Comparison of ENCODE assay signal across 9 cellular contexts in the genomic region with DNA sequence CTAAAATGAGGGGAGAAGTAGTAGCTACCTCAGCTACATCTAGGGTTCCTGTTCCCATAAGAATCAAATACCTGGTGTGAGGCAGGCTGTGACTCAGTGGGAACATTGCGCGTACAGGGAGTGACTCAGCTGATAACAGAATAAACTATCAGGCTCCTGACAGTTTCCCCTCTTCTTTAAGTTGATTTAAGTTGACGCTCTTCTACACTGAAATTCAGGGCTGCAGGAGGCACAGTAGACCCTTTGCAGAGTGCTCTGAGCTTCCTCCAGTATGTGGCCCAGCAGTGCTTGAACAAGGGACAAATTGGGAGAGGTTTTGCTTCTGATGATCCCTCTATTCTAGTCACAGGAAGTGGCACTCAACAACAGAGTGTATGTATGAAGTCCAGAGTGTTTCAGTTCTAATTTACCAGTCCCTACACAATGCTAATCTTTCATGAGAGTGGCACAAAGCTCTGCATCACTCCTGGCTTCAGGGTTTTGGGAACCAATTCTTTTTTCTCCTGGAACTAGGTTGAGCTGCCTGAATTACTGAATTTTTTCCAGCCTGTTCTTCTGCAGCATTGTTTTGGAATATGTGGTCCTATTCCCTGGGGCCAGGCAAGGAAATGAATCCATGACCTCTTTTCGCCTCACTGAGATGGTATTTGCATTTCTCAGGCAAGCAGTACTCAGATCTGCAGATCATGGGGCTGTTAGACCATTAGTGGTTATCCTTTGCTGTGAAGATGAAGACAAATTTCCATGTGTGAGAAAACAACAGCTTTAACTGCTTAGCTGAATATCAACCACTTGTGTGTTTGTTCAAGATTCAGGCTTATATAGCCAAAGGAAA. TPM values are rescaled to one million over a fixed set of nuclear protein-coding genes. Genes with fewer than 3 reads are reported as not detected.
DNase-seq lines count a peak whose midpoint lies in the region; ATAC-seq and TF ChIP-seq lines count a peak whose summit lies in the region.
"Had no signal": no experiment of that assay in that cellular context is flagged by ENCODE, and none has a peak within 500 bp of the region (broad histone marks: within the 10 kb centered on the region; RNA-seq: fewer than 3 reads in every experiment).

No MANE protein-coding gene starts in this region.

- no peaks in the 10 kb centered on the region for H3K27me3 ChIP-seq in SJSA1 (replicated peaks)

- ATAC-seq in stimulated activated naive CD8-positive, alpha-beta T cell treated with anti-CD3 and anti-CD28 coated beads, Interleukin-15, amount 100 ng/mL, for 72 hours, result peak; percentile 36

- no peaks in the 10 kb centered on the region for H3K36me3 ChIP-seq in SJSA1

- no peak for TF ChIP-seq CTCF in fibroblast of the aortic adventitia (IDR thresholded peaks at IDR 0.05; ENCODE audit: insufficient read depth, low read length)

- H3K4me1 Mint-ChIP-seq in activated naive CD4-positive, alpha-beta T cell treated with anti-CD3 and anti-CD28 coated beads for 36 hours (ENCODE audit: low read depth), result peaks cover 62% of the 10 kb centered on the region
- peaks cover 64% of the 10 kb centered on the region for H3K4me1 Mint-ChIP-seq in stimulated activated naive CD8-positive, alpha-beta T cell treated with anti-CD3 and anti-CD28 coated beads, Interleukin-15, amount 100 ng/mL, for 72 hours

- H3K27me3 Mint-ChIP-seq in activated naive CD4-positive, alpha-beta T cell treated with anti-CD3 and anti-CD28 coated beads for 36 hours (ENCODE audit: low read depth), result no peaks in the 10 kb centered on the region
- no peaks in the 10 kb centered on the region for H3K27me3 Mint-ChIP-seq in stimulated activated naive CD8-positive, alpha-beta T cell treated with anti-CD3 and anti-CD28 coated beads, Interleukin-15, amount 100 ng/mL, for 72 hours

- CTCF ChIA-PET in activated naive CD4-positive, alpha-beta T cell treated with anti-CD3 and anti-CD28 coated beads for 36 hours (lab: Charles Lee), result interaction anchor here (0.6 to 8.4 kb wide), 38 partner anchors 10 to 671 kb away, joined by 3 to 248 read pairs (median 6); a partner anchor contains a TSS

- H3K9me3 ChIP-seq in SJSA1 (replicated peaks), result no peaks in the 10 kb centered on the region

- H3K36me3 Mint-ChIP-seq in activated naive CD4-positive, alpha-beta T cell treated with anti-CD3 and anti-CD28 coated beads for 36 hours (ENCODE audit: low read depth), result no peaks in the 10 kb centered on the region

- H3K9me3 Mint-ChIP-seq in activated naive CD4-positive, alpha-beta T cell treated with anti-CD3 and anti-CD28 coated beads for 36 hours, result no peaks in the 10 kb centered on the region
- peaks cover 0 to under 1% of the 10 kb centered on the region in 2 donors for H3K9me3 Mint-ChIP-seq in stimulated activated naive CD8-positive, alpha-beta T cell treated with anti-CD3 and anti-CD28 coated beads, Interleukin-15, amount 100 ng/mL, for 72 hours

- DNase-seq in activated naive CD4-positive, alpha-beta T cell treated with anti-CD3 and anti-CD28 coated beads for 36 hours, result peak; percentile 47
- DNase-seq in activated naive CD4-positive, alpha-beta T cell treated with anti-CD3 and anti-CD28 coated beads, Interleukin-2, amount 50 U/mL, for 16 hours, result no peak
- peak; percentile 44 to 72 for DNase-seq in SJSA1 (ENCODE audit: low read depth in 1 of 2, low spot score in 2 of 2)
- peak; percentile 80 for DNase-seq in fibroblast of the aortic adventitia (ENCODE audit: low read depth)
- no peak for DNase-seq in stimulated activated naive CD8-positive, alpha-beta T cell treated with anti-CD3 and anti-CD28 coated beads, Interleukin-15, amount 100 ng/mL, for 72 hours
- no peak for DNase-seq in activated CD4-positive, CD25-positive, alpha-beta regulatory T cell treated with anti-CD3 and anti-CD28 coated beads, Interleukin-2, amount 50 U/mL, for 72 hours
- no peak for DNase-seq in SKM-1 (lab: John Stamatoyannopoulos, UW; ENCODE audit: unreplicated experiment)
- DNase-seq in NCI-H1930 (lab: John Stamatoyannopoulos, UW), result no peak

- H3K27ac Mint-ChIP-seq in activated naive CD4-positive, alpha-beta T cell treated with anti-CD3 and anti-CD28 coated beads for 36 hours, result peak overlapping the region; percentile 28
- peak overlapping the region; percentile 5 to 90 for H3K27ac Mint-ChIP-seq in stimulated activated naive CD8-positive, alpha-beta T cell treated with anti-CD3 and anti-CD28 coated beads, Interleukin-15, amount 100 ng/mL, for 72 hours

- intact Hi-C loops in activated naive CD4-positive, alpha-beta T cell treated with anti-CD3 and anti-CD28 coated beads for 36 hours (cut with micrococcal nuclease), result loop anchor here (1.0 to 10.0 kb wide), 7 partner anchors 50 to 689 kb away; a partner anchor contains a TSS

- peaks cover 22% of the 10 kb centered on the region for H3K4me1 ChIP-seq in SJSA1 (replicated peaks)

- H3K27ac ChIP-seq in SJSA1, result peak overlapping the region; percentile 58
- H3K27ac ChIP-seq: SK-N-MC had no signal

- no peak overlapping the region for H3K4me3 ChIP-seq in SJSA1
- H3K4me3 ChIP-seq in fibroblast of the aortic adventitia (ENCODE audit: low read depth, low read length), result no peak overlapping the region
- H3K4me3 ChIP-seq: SK-N-MC had no signal

- H3K4me3 Mint-ChIP-seq in activated naive CD4-positive, alpha-beta T cell treated with anti-CD3 and anti-CD28 coated beads for 36 hours, result no peak overlapping the region
- H3K4me3 Mint-ChIP-seq in stimulated activated naive CD8-positive, alpha-beta T cell treated with anti-CD3 and anti-CD28 coated beads, Interleukin-15, amount 100 ng/mL, for 72 hours, result peak overlapping the region; percentile 53 to 67

RNA-seq across cellular contexts. Expression of a gene that starts 25.5 kb away (rescaled TPM):
- total RNA-seq in activated naive CD4-positive, alpha-beta T cell treated with anti-CD3 and anti-CD28 coated beads for 36 hours, result 10 to 100 TPM; 42.8 to 46.9 TPM
- not detected in 2 replicates for total RNA-seq in SJSA1 (2014; rRNA removed; shearing (Covaris generic))
- not detected in 2 replicates for total RNA-seq in fibroblast of the aortic adventitia (ENCODE audit: low replicate concordance)

RNA-seq across cellular contexts. Expression of a gene that starts 49.8 kb away (rescaled TPM):
- under 1 TPM; 0.12 to 0.69 TPM for total RNA-seq in activated naive CD4-positive, alpha-beta T cell treated with anti-CD3 and anti-CD28 coated beads for 36 hours
- not detected in 2 replicates for total RNA-seq in SJSA1 (2014; rRNA removed; shearing (Covaris generic))
- 0.41 TPM in 1 of 2 replicates, not detected in the other for total RNA-seq in fibroblast of the aortic adventitia (ENCODE audit: low replicate concordance)

Comparison
In these comparisons a context has a peak if more than half of its experiments do, and no peak if none do; other contexts are left out.
1. DNase-seq: peak in activated naive CD4-positive, alpha-beta T cell treated with anti-CD3 and anti-CD28 coated beads for 36 hours (single experiment), SJSA1 (2 of 2) and fibroblast of the aortic adventitia (single experiment); none in activated naive CD4-positive, alpha-beta T cell treated with anti-CD3 and anti-CD28 coated beads, Interleukin-2, amount 50 U/mL, for 16 hours (single experiment), stimulated activated naive CD8-positive, alpha-beta T cell treated with anti-CD3 and anti-CD28 coated beads, Interleukin-15, amount 100 ng/mL, for 72 hours (0 of 2), activated CD4-positive, CD25-positive, alpha-beta regulatory T cell treated with anti-CD3 and anti-CD28 coated beads, Interleukin-2, amount 50 U/mL, for 72 hours (single experiment), SKM-1 (single experiment) and NCI-H1930 (0 of 2).
2. RNA of a gene that starts 25.5 kb away (total RNA-seq): 42.8 to 46.9 TPM in activated naive CD4-positive, alpha-beta T cell treated with anti-CD3 and anti-CD28 coated beads for 36 hours; not detected in SJSA1 and not detected in fibroblast of the aortic adventitia; every median in the first group is over 10 times any median in the second.